34 cellular contexts compared by ENCODE assay signal in the genomic region with DNA sequence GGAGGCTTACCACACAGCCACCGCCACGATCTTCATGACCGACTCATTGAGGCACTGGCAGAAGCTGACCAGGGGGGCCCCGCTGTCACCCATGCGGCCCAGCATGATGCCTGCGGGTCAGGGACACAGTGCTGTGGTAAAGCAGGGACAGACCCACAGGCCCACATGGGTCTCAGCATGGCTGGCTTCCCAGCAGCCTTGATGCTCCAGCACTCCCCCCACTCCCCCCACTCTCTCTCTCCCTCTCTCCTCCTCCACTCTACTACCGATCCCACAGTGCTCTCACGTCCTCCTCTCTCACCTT. TPM values are rescaled to one million over a fixed set of nuclear protein-coding genes. Genes with fewer than 3 reads are reported as not detected.
"Had no signal": no experiment of that assay in that cellular context is flagged by ENCODE, and none has a peak within 500 bp of the region (broad histone marks: within the 10 kb centered on the region; RNA-seq: fewer than 3 reads in every experiment).

No MANE protein-coding gene starts in this region.

- H3K36me3 Mint-ChIP-seq: activated naive CD4-positive, alpha-beta T cell treated with anti-CD3 and anti-CD28 coated beads, Interleukin-2, amount 10 ng/mL, durations not matched to agents 7 days and 5 days; activated naive CD4-positive, alpha-beta T cell treated with anti-CD3 and anti-CD28 coated beads, Interleukin-2, amount 50 U/mL, for 72 hours; activated naive CD8-positive, alpha-beta T cell treated with anti-CD3 and anti-CD28 coated beads, Interleukin-2, amount 10 ng/mL, durations not matched to agents 7 days and 5 days; brain; WTC11 had no signal

- H3K4me1 Mint-ChIP-seq: activated CD4-positive, alpha-beta memory T cell treated with anti-CD3 and anti-CD28 coated beads, Interleukin-2, amount 10 ng/mL, durations not matched to agents 7 days and 5 days; activated CD4-positive, alpha-beta T cell treated with anti-CD3 and anti-CD28 coated beads, Interleukin-2, amount 10 ng/mL, durations not matched to agents 7 days and 5 days; activated naive CD4-positive, alpha-beta T cell treated with anti-CD3 and anti-CD28 coated beads, Interleukin-2, amount 10 ng/mL, durations not matched to agents 7 days and 5 days; activated naive CD8-positive, alpha-beta T cell treated with anti-CD3 and anti-CD28 coated beads, Interleukin-2, amount 10 ng/mL, durations not matched to agents 7 days and 5 days; WTC11 had no signal

- H3K4me3 ChIP-seq: ascending aorta, breast epithelium, cardiac muscle cell, coronary artery, dorsolateral prefrontal cortex, gastrocnemius medialis had no signal

- H3K36me3 ChIP-seq: ascending aorta, breast epithelium, cardiac muscle cell, gastrocnemius medialis had no signal

- H3K9me3 ChIP-seq: ascending aorta, breast epithelium, gastrocnemius medialis had no signal

- H3K9me3 Mint-ChIP-seq: activated CD4-positive, alpha-beta memory T cell treated with anti-CD3 and anti-CD28 coated beads, Interleukin-2, amount 10 ng/mL, durations not matched to agents 7 days and 5 days; activated naive CD4-positive, alpha-beta T cell treated with anti-CD3 and anti-CD28 coated beads, Interleukin-2, amount 10 ng/mL, durations not matched to agents 7 days and 5 days; activated naive CD4-positive, alpha-beta T cell treated with anti-CD3 and anti-CD28 coated beads, Interleukin-2, amount 50 U/mL, for 72 hours; activated naive CD8-positive, alpha-beta T cell treated with anti-CD3 and anti-CD28 coated beads, Interleukin-2, amount 10 ng/mL, durations not matched to agents 7 days and 5 days; activated T-cell treated with anti-CD3 and anti-CD28 coated beads, Interleukin-2, amount 50 U/mL, for 24 hours; activated T-cell treated with anti-CD3 and anti-CD28 coated beads, Interleukin-2, amount 50 U/mL, for 72 hours; brain; dendritic cell treated with granulocyte-macrophage colony-stimulating factor and Interleukin-4, amounts not matched to agents 40 ng/mL and 50 ng/mL, for 4 days; endodermal cell; WTC11 had no signal

- H3K27me3 Mint-ChIP-seq: activated CD4-positive, alpha-beta memory T cell treated with anti-CD3 and anti-CD28 coated beads, Interleukin-2, amount 10 ng/mL, durations not matched to agents 7 days and 5 days; activated CD4-positive, alpha-beta T cell treated with anti-CD3 and anti-CD28 coated beads, Interleukin-2, amount 10 ng/mL, durations not matched to agents 7 days and 5 days; activated naive CD4-positive, alpha-beta T cell treated with anti-CD3 and anti-CD28 coated beads, Interleukin-2, amount 10 ng/mL, durations not matched to agents 7 days and 5 days; activated naive CD8-positive, alpha-beta T cell treated with anti-CD3 and anti-CD28 coated beads, Interleukin-2, amount 10 ng/mL, durations not matched to agents 7 days and 5 days; activated T-cell treated with anti-CD3 and anti-CD28 coated beads, Interleukin-2, amount 50 U/mL, for 24 hours; brain; dendritic cell treated with granulocyte-macrophage colony-stimulating factor and Interleukin-4, amounts not matched to agents 40 ng/mL and 50 ng/mL, for 4 days had no signal

- H3K4me1 ChIP-seq: ascending aorta, breast epithelium, foreskin keratinocyte, gastrocnemius medialis had no signal

- ATAC-seq: activated T-cell treated with anti-CD3 and anti-CD28 coated beads, Interleukin-2, amount 50 U/mL, for 72 hours; esophagus mucosa; foreskin keratinocyte; gastrocnemius medialis; WTC11 had no signal

- H3K27ac ChIP-seq: ascending aorta, breast epithelium, cardiac muscle cell, dorsolateral prefrontal cortex, foreskin keratinocyte, gastrocnemius medialis had no signal

- H3K27me3 ChIP-seq: ascending aorta, breast epithelium, cardiac muscle cell, dorsolateral prefrontal cortex, foreskin keratinocyte, gastrocnemius medialis had no signal

- H3K27ac Mint-ChIP-seq: activated CD4-positive, alpha-beta memory T cell treated with anti-CD3 and anti-CD28 coated beads, Interleukin-2, amount 10 ng/mL, durations not matched to agents 7 days and 5 days; activated CD4-positive, alpha-beta T cell treated with anti-CD3 and anti-CD28 coated beads, Interleukin-2, amount 10 ng/mL, durations not matched to agents 7 days and 5 days; activated naive CD4-positive, alpha-beta T cell treated with anti-CD3 and anti-CD28 coated beads, Interleukin-2, amount 10 ng/mL, durations not matched to agents 7 days and 5 days; activated naive CD4-positive, alpha-beta T cell treated with anti-CD3 and anti-CD28 coated beads, Interleukin-2, amount 50 U/mL, for 72 hours; activated naive CD8-positive, alpha-beta T cell treated with anti-CD3 and anti-CD28 coated beads, Interleukin-2, amount 10 ng/mL, durations not matched to agents 7 days and 5 days; activated T-cell treated with anti-CD3 and anti-CD28 coated beads, Interleukin-2, amount 50 U/mL, for 24 hours; activated T-cell treated with anti-CD3 and anti-CD28 coated beads, Interleukin-2, amount 50 U/mL, for 72 hours; dendritic cell treated with granulocyte-macrophage colony-stimulating factor and Interleukin-4, amounts not matched to agents 40 ng/mL and 50 ng/mL, for 4 days; endodermal cell had no signal

- DNase-seq: activated CD4-positive, alpha-beta memory T cell treated with anti-CD3 and anti-CD28 coated beads, Interleukin-2, amount 10 ng/mL, durations not matched to agents 7 days and 5 days; activated CD4-positive, alpha-beta T cell treated with anti-CD3 and anti-CD28 coated beads for 1 hour; activated CD4-positive, alpha-beta T cell treated with anti-CD3 and anti-CD28 coated beads for 4 hours; activated CD4-positive, alpha-beta T cell treated with anti-CD3 and anti-CD28 coated beads, Interleukin-2, amount 10 ng/mL, durations not matched to agents 7 days and 5 days; activated CD4-positive, alpha-beta T cell treated with anti-CD3 and anti-CD28 coated beads, Interleukin-2, amount 50 U/mL, for 4 hours; activated CD8-positive, alpha-beta memory T cell treated with anti-CD3 and anti-CD28 coated beads, Interleukin-2, amount 50 U/mL, for 48 hours; activated gamma-delta T cell; activated naive CD4-positive, alpha-beta T cell; activated naive CD4-positive, alpha-beta T cell treated with anti-CD3 and anti-CD28 coated beads, Interleukin-2, amount 10 ng/mL, durations not matched to agents 7 days and 5 days; activated naive CD8-positive, alpha-beta T cell treated with anti-CD3 and anti-CD28 coated beads, Interleukin-2, amount 10 ng/mL, durations not matched to agents 7 days and 5 days; activated T-cell treated with anti-CD3 and anti-CD28 coated beads for 4 hours; activated T-cell treated with anti-CD3 and anti-CD28 coated beads, Interleukin-2, amount 50 U/mL, for 24 hours; activated T-cell treated with anti-CD3 and anti-CD28 coated beads, Interleukin-2, amount 50 U/mL, for 72 hours; central memory CD4-positive, alpha-beta T cell; dorsolateral prefrontal cortex; effector memory CD4-positive, alpha-beta T cell; endodermal cell; foreskin keratinocyte; gastrocnemius medialis; head of caudate nucleus; T-helper 2 cell had no signal

- H3K4me3 Mint-ChIP-seq: activated CD4-positive, alpha-beta memory T cell treated with anti-CD3 and anti-CD28 coated beads, Interleukin-2, amount 10 ng/mL, durations not matched to agents 7 days and 5 days; activated CD4-positive, alpha-beta T cell treated with anti-CD3 and anti-CD28 coated beads, Interleukin-2, amount 10 ng/mL, durations not matched to agents 7 days and 5 days; activated naive CD4-positive, alpha-beta T cell treated with anti-CD3 and anti-CD28 coated beads, Interleukin-2, amount 10 ng/mL, durations not matched to agents 7 days and 5 days; activated naive CD8-positive, alpha-beta T cell treated with anti-CD3 and anti-CD28 coated beads, Interleukin-2, amount 10 ng/mL, durations not matched to agents 7 days and 5 days; activated T-cell treated with anti-CD3 and anti-CD28 coated beads, Interleukin-2, amount 50 U/mL, for 24 hours; activated T-cell treated with anti-CD3 and anti-CD28 coated beads, Interleukin-2, amount 50 U/mL, for 72 hours; brain; dendritic cell treated with granulocyte-macrophage colony-stimulating factor and Interleukin-4, amounts not matched to agents 40 ng/mL and 50 ng/mL, for 4 days; endodermal cell; WTC11 had no signal

RNA-seq across cellular contexts. Expression of a gene that starts 31.4 kb away (rescaled TPM):
- total RNA-seq: activated CD4-positive, alpha-beta memory T cell treated with anti-CD3 and anti-CD28 coated beads, Interleukin-2, amount 10 ng/mL, durations not matched to agents 7 days and 5 days; activated CD4-positive, alpha-beta T cell treated with anti-CD3 and anti-CD28 coated beads, Interleukin-2, amount 10 ng/mL, durations not matched to agents 7 days and 5 days; activated naive CD4-positive, alpha-beta T cell treated with anti-CD3 and anti-CD28 coated beads, Interleukin-2, amount 50 U/mL, for 72 hours; activated T-cell treated with anti-CD3 and anti-CD28 coated beads, Interleukin-2, amount 50 U/mL, for 72 hours; foreskin keratinocyte; T-helper 1 cell treated with Interleukin-12 subunit alpha and Interleukin-12 subunit beta and Interleukin-4 antibody, amounts not matched to agents 30 ng/mL and 1 ng/mL, for 36 hours had no signal
- polyA plus RNA-seq: foreskin keratinocyte had no signal

RNA-seq across cellular contexts. Expression of a gene that starts 49.0 kb away (rescaled TPM):
- total RNA-seq: activated CD4-positive, alpha-beta memory T cell treated with anti-CD3 and anti-CD28 coated beads, Interleukin-2, amount 10 ng/mL, durations not matched to agents 7 days and 5 days; activated CD4-positive, alpha-beta T cell treated with anti-CD3 and anti-CD28 coated beads, Interleukin-2, amount 10 ng/mL, durations not matched to agents 7 days and 5 days; activated naive CD4-positive, alpha-beta T cell treated with anti-CD3 and anti-CD28 coated beads, Interleukin-2, amount 50 U/mL, for 72 hours; activated naive CD8-positive, alpha-beta T cell treated with anti-CD3 and anti-CD28 coated beads, Interleukin-2, amount 10 ng/mL, durations not matched to agents 7 days and 5 days; activated T-cell treated with anti-CD3 and anti-CD28 coated beads, Interleukin-2, amount 50 U/mL, for 72 hours; ascending aorta; cardiac muscle cell; cerebellum; epithelial cell of proximal tubule; esophagus mucosa; foreskin keratinocyte; glomerular endothelial cell; T-helper 1 cell treated with Interleukin-12 subunit alpha and Interleukin-12 subunit beta and Interleukin-4 antibody, amounts not matched to agents 30 ng/mL and 1 ng/mL, for 36 hours; WTC11 had no signal
- polyA plus RNA-seq: cardiac muscle cell, foreskin keratinocyte had no signal
